Comparison of ENCODE assay signal across 1 cellular context in the genomic region with DNA sequence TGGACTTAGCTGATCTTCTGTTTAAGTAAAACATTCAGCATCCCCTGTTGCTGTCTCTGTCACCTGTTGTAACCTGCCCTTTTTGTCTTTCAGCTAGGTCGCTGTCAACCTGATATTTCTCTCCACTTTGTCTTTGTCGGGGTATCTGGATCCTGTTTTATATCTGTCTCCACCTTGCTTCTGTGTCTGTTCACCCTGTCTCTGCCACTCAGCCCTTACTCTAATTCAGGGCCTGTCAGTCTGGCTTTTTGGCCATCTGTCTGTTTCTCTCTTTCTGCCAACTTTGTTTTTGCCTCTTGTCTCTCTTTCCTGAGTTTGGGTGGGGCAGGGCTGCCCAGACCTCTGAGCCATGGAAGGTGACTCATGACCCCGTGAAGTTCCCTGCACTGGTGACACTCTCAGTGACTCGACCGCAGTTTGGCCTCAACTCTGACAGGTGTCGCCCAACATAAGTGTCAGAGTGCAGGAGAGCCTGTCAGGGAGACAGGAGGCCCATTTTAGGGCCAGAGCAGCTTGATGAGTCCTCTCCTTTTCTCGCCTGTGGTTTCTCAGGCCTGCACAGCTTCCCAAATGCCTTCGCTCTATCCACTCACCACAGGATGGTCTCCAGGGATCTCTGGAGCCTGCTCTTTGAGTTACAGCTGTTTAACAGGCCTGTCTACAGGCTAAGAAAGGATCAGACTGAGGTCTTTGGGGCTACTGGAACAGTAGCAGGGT.
A peak's percentile ranks its signal among the peaks of the same experiment; 100 is the strongest.
TF ChIP-seq lines count a peak whose summit lies in the region.

No MANE protein-coding gene starts in this region.

TF ChIP-seq in K562, 482 proteins besides CTCF, POLR2A, EP300 and RAD21 (continued from another document):
- TF ChIP-seq, protein P1, sequence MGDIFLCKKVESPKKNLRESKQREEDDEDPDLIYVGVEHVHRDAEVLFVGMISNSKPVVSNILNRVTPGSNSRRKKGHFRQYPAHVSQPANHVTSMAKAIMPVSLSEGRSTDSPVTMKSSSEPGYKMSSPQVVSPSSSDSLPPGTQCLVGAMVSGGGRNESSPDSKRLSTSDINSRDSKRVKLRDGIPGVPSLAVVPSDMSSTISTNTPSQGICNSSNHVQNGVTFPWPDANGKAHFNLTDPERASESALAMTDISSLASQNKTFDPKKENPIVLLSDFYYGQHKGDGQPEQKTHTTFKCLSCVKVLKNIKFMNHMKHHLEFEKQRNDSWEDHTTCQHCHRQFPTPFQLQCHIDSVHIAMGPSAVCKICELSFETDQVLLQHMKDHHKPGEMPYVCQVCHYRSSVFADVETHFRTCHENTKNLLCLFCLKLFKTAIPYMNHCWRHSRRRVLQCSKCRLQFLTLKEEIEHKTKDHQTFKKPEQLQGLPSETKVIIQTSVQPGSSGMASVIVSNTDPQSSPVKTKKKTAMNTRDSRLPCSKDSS (IDR thresholded peaks at IDR 0.05; ENCODE audit: low read depth, partially characterized antibody): peak; percentile 20
- TF ChIP-seq CHD1 (IDR thresholded peaks at IDR 0.05; ENCODE audit: low read length): peak; percentile 51
- no peak for TF ChIP-seq RFX5 (IDR thresholded peaks at IDR 0.05; ENCODE audit: low read depth, low read length)
- TF ChIP-seq ATF1 (CRISPR knock-in tag; IDR thresholded peaks at IDR 0.05): peak; percentile 76
- peak; percentile 87 for TF ChIP-seq ATF1 (tag; IDR thresholded peaks at IDR 0.05)
- no peak for TF ChIP-seq COPS2 (conservative IDR thresholded peaks at IDR 0.05)
- TF ChIP-seq MCM3 (IDR thresholded peaks at IDR 0.05): no peak
- TF ChIP-seq ETV6 (IDR thresholded peaks at IDR 0.05; ENCODE audit: borderline replicate concordance in 1 of 2, low read depth in 2 of 2, low read length in 1 of 2): no peak
- TF ChIP-seq ETV6 (CRISPR knock-in tag; IDR thresholded peaks at IDR 0.05; ENCODE audit: borderline replicate concordance): no peak
- no peak for TF ChIP-seq ETS2 (tag; IDR thresholded peaks at IDR 0.05; ENCODE audit: borderline replicate concordance, poor library complexity, severe bottlenecking)
- TF ChIP-seq ILK (tag; IDR thresholded peaks at IDR 0.05; ENCODE audit: borderline replicate concordance, low read depth): no peak
- no peak for TF ChIP-seq NCOR1 (IDR thresholded peaks at IDR 0.05)
- no peak for TF ChIP-seq SMAD3 (CRISPR knock-in tag; conservative IDR thresholded peaks at IDR 0.05)
- TF ChIP-seq, protein P2, sequence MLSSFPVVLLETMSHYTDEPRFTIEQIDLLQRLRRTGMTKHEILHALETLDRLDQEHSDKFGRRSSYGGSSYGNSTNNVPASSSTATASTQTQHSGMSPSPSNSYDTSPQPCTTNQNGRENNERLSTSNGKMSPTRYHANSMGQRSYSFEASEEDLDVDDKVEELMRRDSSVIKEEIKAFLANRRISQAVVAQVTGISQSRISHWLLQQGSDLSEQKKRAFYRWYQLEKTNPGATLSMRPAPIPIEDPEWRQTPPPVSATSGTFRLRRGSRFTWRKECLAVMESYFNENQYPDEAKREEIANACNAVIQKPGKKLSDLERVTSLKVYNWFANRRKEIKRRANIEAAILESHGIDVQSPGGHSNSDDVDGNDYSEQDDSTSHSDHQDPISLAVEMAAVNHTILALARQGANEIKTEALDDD (IDR thresholded peaks at IDR 0.05): no peak
- TF ChIP-seq, protein P3, sequence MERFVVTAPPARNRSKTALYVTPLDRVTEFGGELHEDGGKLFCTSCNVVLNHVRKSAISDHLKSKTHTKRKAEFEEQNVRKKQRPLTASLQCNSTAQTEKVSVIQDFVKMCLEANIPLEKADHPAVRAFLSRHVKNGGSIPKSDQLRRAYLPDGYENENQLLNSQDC (CRISPR knock-in tag; IDR thresholded peaks at IDR 0.05): no peak
- TF ChIP-seq C11orf30 (IDR thresholded peaks at IDR 0.05; ENCODE audit: low read depth): peak; percentile 69
- TF ChIP-seq ZNF324 (CRISPR knock-in tag; IDR thresholded peaks at IDR 0.05): no peak
- TF ChIP-seq, protein P4, sequence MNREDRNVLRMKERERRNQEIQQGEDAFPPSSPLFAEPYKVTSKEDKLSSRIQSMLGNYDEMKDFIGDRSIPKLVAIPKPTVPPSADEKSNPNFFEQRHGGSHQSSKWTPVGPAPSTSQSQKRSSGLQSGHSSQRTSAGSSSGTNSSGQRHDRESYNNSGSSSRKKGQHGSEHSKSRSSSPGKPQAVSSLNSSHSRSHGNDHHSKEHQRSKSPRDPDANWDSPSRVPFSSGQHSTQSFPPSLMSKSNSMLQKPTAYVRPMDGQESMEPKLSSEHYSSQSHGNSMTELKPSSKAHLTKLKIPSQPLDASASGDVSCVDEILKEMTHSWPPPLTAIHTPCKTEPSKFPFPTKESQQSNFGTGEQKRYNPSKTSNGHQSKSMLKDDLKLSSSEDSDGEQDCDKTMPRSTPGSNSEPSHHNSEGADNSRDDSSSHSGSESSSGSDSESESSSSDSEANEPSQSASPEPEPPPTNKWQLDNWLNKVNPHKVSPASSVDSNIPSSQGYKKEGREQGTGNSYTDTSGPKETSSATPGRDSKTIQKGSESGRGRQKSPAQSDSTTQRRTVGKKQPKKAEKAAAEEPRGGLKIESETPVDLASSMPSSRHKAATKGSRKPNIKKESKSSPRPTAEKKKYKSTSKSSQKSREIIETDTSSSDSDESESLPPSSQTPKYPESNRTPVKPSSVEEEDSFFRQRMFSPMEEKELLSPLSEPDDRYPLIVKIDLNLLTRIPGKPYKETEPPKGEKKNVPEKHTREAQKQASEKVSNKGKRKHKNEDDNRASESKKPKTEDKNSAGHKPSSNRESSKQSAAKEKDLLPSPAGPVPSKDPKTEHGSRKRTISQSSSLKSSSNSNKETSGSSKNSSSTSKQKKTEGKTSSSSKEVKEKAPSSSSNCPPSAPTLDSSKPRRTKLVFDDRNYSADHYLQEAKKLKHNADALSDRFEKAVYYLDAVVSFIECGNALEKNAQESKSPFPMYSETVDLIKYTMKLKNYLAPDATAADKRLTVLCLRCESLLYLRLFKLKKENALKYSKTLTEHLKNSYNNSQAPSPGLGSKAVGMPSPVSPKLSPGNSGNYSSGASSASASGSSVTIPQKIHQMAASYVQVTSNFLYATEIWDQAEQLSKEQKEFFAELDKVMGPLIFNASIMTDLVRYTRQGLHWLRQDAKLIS (CRISPR knock-in tag; IDR thresholded peaks at IDR 0.05): no peak
- TF ChIP-seq CREBBP (IDR thresholded peaks at IDR 0.05; ENCODE audit: low read depth, low read length): no peak
- TF ChIP-seq ZNF224 (CRISPR knock-in tag; IDR thresholded peaks at IDR 0.05): no peak
TF ChIP-seq in K562: peak in this region for 74.
